Comparison of ENCODE assay signal across 11 cellular contexts in the genomic region with DNA sequence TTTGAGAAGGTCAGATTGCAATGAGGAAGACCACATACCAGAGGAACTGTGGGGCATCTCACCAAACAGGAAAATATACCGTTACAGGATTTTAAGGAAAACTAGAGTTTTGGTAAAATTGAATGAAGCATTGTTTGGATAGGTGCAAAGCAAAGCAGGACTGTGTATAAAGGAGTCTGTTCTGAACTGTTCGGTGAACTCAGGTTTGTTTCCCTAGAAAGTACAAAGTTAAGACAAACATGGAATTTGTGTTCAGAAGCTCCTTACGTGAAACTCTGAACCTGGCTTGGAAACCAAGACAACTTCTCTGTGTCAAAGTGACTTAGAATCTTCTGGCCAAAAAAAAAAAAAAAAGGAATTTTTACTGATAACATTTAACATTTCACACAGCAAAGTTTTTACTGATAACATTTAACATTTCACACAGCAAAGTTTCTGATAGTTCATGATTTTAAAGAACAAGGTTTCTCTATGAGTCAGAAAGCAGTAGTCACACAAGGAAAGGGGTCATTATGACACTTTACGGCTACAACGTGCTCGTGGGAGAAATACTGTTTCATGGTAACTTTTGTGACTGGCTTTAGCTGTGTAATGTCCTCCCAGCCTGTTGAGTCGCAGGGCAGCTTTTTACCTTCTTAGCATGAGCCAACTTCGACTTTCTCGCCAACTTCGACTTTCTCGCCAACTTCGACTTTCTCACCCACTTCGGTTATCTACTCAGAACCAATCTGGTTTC. TPM values are rescaled to one million over a fixed set of nuclear protein-coding genes. Genes with fewer than 3 reads are reported as not detected.
A peak's percentile ranks its signal among the peaks of the same experiment; 100 is the strongest.
DNase-seq lines count a peak whose midpoint lies in the region; ATAC-seq and TF ChIP-seq lines count a peak whose summit lies in the region.
"Had no signal": no experiment of that assay in that cellular context is flagged by ENCODE, and none has a peak within 500 bp of the region (broad histone marks: within the 10 kb centered on the region; RNA-seq: fewer than 3 reads in every experiment).

No MANE protein-coding gene starts in this region.

- H3K27ac Mint-ChIP-seq in IgD-negative memory B cell = peak overlapping the region in 2 of 3 donors; percentile 24 to 53
- H3K27ac Mint-ChIP-seq in dendritic cell treated with granulocyte-macrophage colony-stimulating factor and Interleukin-4, amounts not matched to agents 40 ng/mL and 50 ng/mL, for 4 days = peak overlapping the region; percentile 63

- in situ Hi-C loops in GM13977 (cut with MboI; ENCODE audit: low pct_unique_long_range_greater_than_20kb, low sequenced_read_pairs, unreplicated experiment) = no loop called here

- H3K4me1 Mint-ChIP-seq in IgD-negative memory B cell = peaks cover 6 to 12% (median 7%) of the 10 kb centered on the region in 3 donors
- H3K4me1 Mint-ChIP-seq in dendritic cell treated with granulocyte-macrophage colony-stimulating factor and Interleukin-4, amounts not matched to agents 40 ng/mL and 50 ng/mL, for 4 days (ENCODE audit: low read depth) = peaks cover 45% of the 10 kb centered on the region

- ATAC-seq in GM21390 (IDR thresholded peaks at IDR 0.05; ENCODE audit: unreplicated experiment) (peak; percentile 70), right cardiac atrium (no peak)

- peak overlapping the region in 1 of 4 donors; percentile 38 for H3K4me3 Mint-ChIP-seq in IgD-negative memory B cell
- no peak overlapping the region for H3K4me3 Mint-ChIP-seq in dendritic cell treated with granulocyte-macrophage colony-stimulating factor and Interleukin-4, amounts not matched to agents 40 ng/mL and 50 ng/mL, for 4 days

- WGBS in right cardiac atrium = 79% methylated on average over 13 of the region's 13 CpGs

- no peaks in the 10 kb centered on the region for H3K27me3 Mint-ChIP-seq in IgD-negative memory B cell
- no peaks in the 10 kb centered on the region for H3K27me3 Mint-ChIP-seq in dendritic cell treated with granulocyte-macrophage colony-stimulating factor and Interleukin-4, amounts not matched to agents 40 ng/mL and 50 ng/mL, for 4 days

- no peaks in the 10 kb centered on the region for H3K4me1 ChIP-seq in right cardiac atrium (ENCODE audit: control insufficient read depth, insufficient read depth, low read length)

- H3K36me3 Mint-ChIP-seq in IgD-negative memory B cell = peaks cover 18% of the 10 kb centered on the region
- H3K36me3 Mint-ChIP-seq in dendritic cell treated with granulocyte-macrophage colony-stimulating factor and Interleukin-4, amounts not matched to agents 40 ng/mL and 50 ng/mL, for 4 days (ENCODE audit: low read depth) = peaks cover 51% of the 10 kb centered on the region

- H3K9me3 ChIP-seq in right cardiac atrium (ENCODE audit: control insufficient read depth, low read length) = no peaks in the 10 kb centered on the region

- no peak overlapping the region for H3K27ac ChIP-seq in right cardiac atrium (ENCODE audit: low read length)

- intact Hi-C loops in dendritic cell treated with granulocyte-macrophage colony-stimulating factor and Interleukin-4, amounts not matched to agents 40 ng/mL and 50 ng/mL, for 4 days (cut with micrococcal nuclease) = no loop called here
- intact Hi-C loops in right cardiac atrium (cut with DNase I) = no loop called here

- no peak for TF ChIP-seq CTCF in GM13977 (IDR thresholded peaks at IDR 0.05; ENCODE audit: extremely low read depth, insufficient read depth, missing control alignments)

- H3K4me3 ChIP-seq in right cardiac atrium (ENCODE audit: low read length) = no peak overlapping the region

- H3K9me3 Mint-ChIP-seq in IgD-negative memory B cell = peaks cover 0 to 5% (median 2%) of the 10 kb centered on the region in 3 donors
- peaks cover 10% of the 10 kb centered on the region for H3K9me3 Mint-ChIP-seq in dendritic cell treated with granulocyte-macrophage colony-stimulating factor and Interleukin-4, amounts not matched to agents 40 ng/mL and 50 ng/mL, for 4 days

- DNase-seq in GM13977 (ENCODE audit: low spot score) = peak; percentile 64
- no peak for DNase-seq in mesenteric fat pad (ENCODE audit: low spot score)
- DNase-seq in NCI-H2029 (lab: John Stamatoyannopoulos, UW) = no peak
- no peak for DNase-seq in right cardiac atrium
- DNase-seq in NCI-H510A (lab: John Stamatoyannopoulos, UW) = no peak
- DNase-seq: aorta, DMS153, NCI-H510A treated with DMSO at 0.1 percent for 48 hours had no signal

- H3K27me3 ChIP-seq in right cardiac atrium (ENCODE audit: control insufficient read depth, insufficient read depth) = no peaks in the 10 kb centered on the region

RNA-seq across cellular contexts. Expression of gene TET3, which starts 21.2 kb away (rescaled TPM):
- polyA plus RNA-seq in IgD-negative memory B cell (0.46 TPM), right cardiac atrium (1.1 TPM)
- total RNA-seq in mesenteric fat pad (12.0 TPM), right cardiac atrium (1 to 10 TPM; 2.5 to 3.3 (median 2.9) TPM)

RNA-seq across cellular contexts. Expression of gene DGUOK, which starts 36.9 kb away (rescaled TPM):
- polyA plus RNA-seq in IgD-negative memory B cell (187 TPM), right cardiac atrium (47.4 TPM)
- total RNA-seq in mesenteric fat pad (44.2 TPM), right cardiac atrium (10 to 100 TPM; 20.2 to 29.0 (median 26.7) TPM)
